Comparison of ENCODE assay signal across 8 cellular contexts in the genomic region with DNA sequence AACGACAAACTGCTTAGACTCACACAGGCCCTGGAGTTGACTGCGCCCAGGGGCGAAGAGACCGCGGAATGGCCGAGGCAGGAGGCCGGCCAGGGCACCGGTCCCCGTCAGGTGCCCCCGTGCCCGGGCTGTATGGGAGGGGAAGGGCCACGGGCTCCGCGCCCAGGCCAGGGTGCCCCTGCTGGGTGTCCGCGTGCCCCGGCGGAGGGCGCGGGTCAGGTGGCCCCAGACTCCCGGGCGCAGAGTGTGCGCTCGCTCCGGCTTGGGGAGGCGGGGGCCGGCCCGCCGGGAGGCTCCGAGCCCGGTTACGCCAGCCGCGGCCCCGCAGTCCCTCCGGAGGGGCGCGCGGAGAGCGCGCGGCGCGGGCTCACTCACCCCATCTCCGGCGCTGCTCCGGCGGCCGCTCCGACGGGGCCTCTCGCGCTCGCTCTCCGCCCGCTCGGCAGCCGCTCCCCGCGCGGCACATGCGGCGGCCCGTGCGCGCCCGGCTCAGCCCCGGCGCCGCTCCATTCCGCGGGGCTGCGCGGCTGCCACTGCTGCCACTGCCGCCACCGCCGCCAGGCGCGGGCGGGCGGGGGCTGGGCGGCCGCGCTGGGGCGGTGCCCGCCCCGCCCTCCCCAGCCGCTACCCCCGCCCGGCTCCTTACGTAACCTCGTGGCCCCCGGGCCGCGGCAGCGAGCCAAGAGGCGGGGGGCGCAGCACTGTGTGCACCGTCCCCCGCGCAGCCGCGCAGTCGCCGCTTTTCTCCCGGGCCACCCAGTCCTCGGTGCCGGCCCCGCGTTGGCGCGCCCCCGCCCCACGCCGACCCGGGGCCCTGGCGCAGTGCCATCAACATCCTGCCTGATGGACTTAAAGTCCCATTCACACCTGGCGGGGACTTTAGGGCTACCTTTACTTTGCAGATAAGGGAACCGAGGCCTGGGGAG. TPM values are rescaled to one million over a fixed set of nuclear protein-coding genes. Genes with fewer than 3 reads are reported as not detected.
DNase-seq lines count a peak whose midpoint lies in the region; ATAC-seq and TF ChIP-seq lines count a peak whose summit lies in the region.

A gene (minus strand): TSS at position 565 of the 926 bp plus-strand sequence. CDS start 185 bp downstream, at position 380.

- DNase-seq in AG08396 (ENCODE audit: low spot score), result peak; percentile 64
- peak; percentile 61 for DNase-seq in GM20000 (ENCODE audit: low spot score)
- peak; percentile 76 for DNase-seq in RPMI8226
- no peak for DNase-seq in NK-92 treated with Interleukin-12 subunit alpha and Interleukin-12 subunit beta, amount 100 ng/mL, for 24 hours (lab: John Stamatoyannopoulos, UW)

- H3K36me3 ChIP-seq in liver (ENCODE audit: control insufficient read depth in 4 of 4, insufficient read depth in 3 of 4, low read depth in 1 of 4, low read length in 3 of 4), result no peaks in the 10 kb centered on the region
- no peaks in the 10 kb centered on the region for H3K36me3 ChIP-seq in stomach smooth muscle (ENCODE audit: control insufficient read depth in 2 of 2, insufficient read depth in 2 of 2, low read length in 2 of 2)

- ATAC-seq in GM19467 (IDR thresholded peaks at IDR 0.05; ENCODE audit: unreplicated experiment), result no peak

- H3K4me1 ChIP-seq in liver (ENCODE audit: control insufficient read depth in 4 of 4, insufficient read depth in 4 of 4, low read length in 3 of 4) (peaks cover 0 to 29% (median 20%) of the 10 kb centered on the region in 4 donors), stomach smooth muscle (ENCODE audit: control insufficient read depth, insufficient read depth, low read length) (peaks cover 19% of the 10 kb centered on the region)

- no peaks in the 10 kb centered on the region for H3K27me3 ChIP-seq in liver (ENCODE audit: control insufficient read depth in 4 of 4, insufficient read depth in 4 of 4, low read length in 3 of 4)
- no peaks in the 10 kb centered on the region for H3K27me3 ChIP-seq in stomach smooth muscle (ENCODE audit: control insufficient read depth in 1 of 2, insufficient read depth in 2 of 2, low read length in 2 of 2)

- peak within 1 kb of the TSS; percentile 65 for H3K27ac ChIP-seq in cingulate gyrus (ENCODE audit: low read depth, low read length)
- H3K27ac ChIP-seq in liver (ENCODE audit: low read depth in 1 of 2, low read length in 2 of 2), result peak within 1 kb of the TSS; percentile 79 to 82
- peak within 1 kb of the TSS; percentile 41 for H3K27ac ChIP-seq in stomach smooth muscle (ENCODE audit: low read length)

- no peak for TF ChIP-seq CTCF in GM20000 (IDR thresholded peaks at IDR 0.05; ENCODE audit: extremely low read depth, missing control alignments)
- peak; percentile 23 for TF ChIP-seq CTCF in liver (IDR thresholded peaks at IDR 0.05; ENCODE audit: low read depth, low read length, missing input control)

- peak in 1 of 2 donors; percentile 11 for TF ChIP-seq RAD21 in liver (IDR thresholded peaks at IDR 0.05)

- WGBS in liver, result under 1% methylated on average over 119 of the region's 119 CpGs

- H3K9ac ChIP-seq in liver (ENCODE audit: low read depth in 1 of 2, low read length in 2 of 2) (peak within 1 kb of the TSS; percentile 61 to 72), stomach smooth muscle (ENCODE audit: low read length in 2 of 2) (peak within 1 kb of the TSS; percentile 42 to 63)

- peak within 1 kb of the TSS; percentile 58 to 89 (median 81) for H3K4me3 ChIP-seq in liver (ENCODE audit: low read depth in 1 of 3, low read length in 3 of 3)
- H3K4me3 ChIP-seq in stomach smooth muscle (ENCODE audit: low read length in 2 of 2), result peak within 1 kb of the TSS; percentile 73 to 75

- no peaks in the 10 kb centered on the region for H3K9me3 ChIP-seq in liver (ENCODE audit: control insufficient read depth in 4 of 4, low read length in 3 of 4)
- no peaks in the 10 kb centered on the region for H3K9me3 ChIP-seq in stomach smooth muscle (ENCODE audit: control insufficient read depth in 2 of 2, low read length in 2 of 2)

TF ChIP-seq in liver, 16 proteins besides CTCF, POLR2A, EP300 and RAD21:
- TF ChIP-seq NR2F2 (IDR thresholded peaks at IDR 0.05) (no peak), EGR1 (IDR thresholded peaks at IDR 0.05; ENCODE audit: low read depth in 2 of 2) (no peak), HNF4A (conservative IDR thresholded peaks at IDR 0.05) (peak in 1 of 2 donors; percentile 14)
- TF ChIP-seq, protein P1, sequence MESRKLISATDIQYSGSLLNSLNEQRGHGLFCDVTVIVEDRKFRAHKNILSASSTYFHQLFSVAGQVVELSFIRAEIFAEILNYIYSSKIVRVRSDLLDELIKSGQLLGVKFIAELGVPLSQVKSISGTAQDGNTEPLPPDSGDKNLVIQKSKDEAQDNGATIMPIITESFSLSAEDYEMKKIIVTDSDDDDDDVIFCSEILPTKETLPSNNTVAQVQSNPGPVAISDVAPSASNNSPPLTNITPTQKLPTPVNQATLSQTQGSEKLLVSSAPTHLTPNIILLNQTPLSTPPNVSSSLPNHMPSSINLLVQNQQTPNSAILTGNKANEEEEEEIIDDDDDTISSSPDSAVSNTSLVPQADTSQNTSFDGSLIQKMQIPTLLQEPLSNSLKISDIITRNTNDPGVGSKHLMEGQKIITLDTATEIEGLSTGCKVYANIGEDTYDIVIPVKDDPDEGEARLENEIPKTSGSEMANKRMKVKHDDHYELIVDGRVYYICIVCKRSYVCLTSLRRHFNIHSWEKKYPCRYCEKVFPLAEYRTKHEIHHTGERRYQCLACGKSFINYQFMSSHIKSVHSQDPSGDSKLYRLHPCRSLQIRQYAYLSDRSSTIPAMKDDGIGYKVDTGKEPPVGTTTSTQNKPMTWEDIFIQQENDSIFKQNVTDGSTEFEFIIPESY (IDR thresholded peaks at IDR 0.05), result no peak

RNA-seq across cellular contexts. Expression of the gene that starts here (rescaled TPM):
- 10 to 100 TPM in 1 of 2 donors, 1 to 10 TPM in 1; 4.3 to 62.0 TPM for total RNA-seq in liver
- 10 to 100 TPM; 22.1 to 25.0 TPM for polyA plus RNA-seq in liver
